In genomic region chr22:35631597-35631996, GRCh38 we compare ENCODE assay signal across 9 cellular contexts. TPM values are rescaled to one million over a fixed set of nuclear protein-coding genes. Genes with fewer than 3 reads are reported as not detected.
DNase-seq lines count a peak whose midpoint lies in the region; ATAC-seq and TF ChIP-seq lines count a peak whose summit lies in the region.
"Had no signal": no experiment of that assay in that cellular context is flagged by ENCODE, and none has a peak within 500 bp of the region (broad histone marks: within the 10 kb centered on the region; RNA-seq: fewer than 3 reads in every experiment).

No MANE protein-coding gene starts in this region.

- H3K4me3 Mint-ChIP-seq in endothelial cell (ENCODE audit: unreplicated experiment) (no peak overlapping the region), progenitor cell of endocrine pancreas (ENCODE audit: low read depth) (no peak overlapping the region)

- H3K9me3 ChIP-seq in aorta (ENCODE audit: control insufficient read depth, low read length) = no peaks in the 10 kb centered on the region

- H3K27ac ChIP-seq in aorta (ENCODE audit: low read depth in 1 of 2, low read length in 2 of 2) = no peak overlapping the region

- intact Hi-C loops in aorta (cut with DNase I) = loop anchor here in 1 of 2 donors (10.0 kb wide), 1 partner anchor 213 kb away; no protein-coding TSS in a partner anchor

- 85 to 86% methylated on average over 5 of the region's 5 CpGs for WGBS in aorta, 2 donors

- H3K4me1 Mint-ChIP-seq in endothelial cell (ENCODE audit: unreplicated experiment) = peaks cover 17% of the 10 kb centered on the region
- H3K4me1 Mint-ChIP-seq in progenitor cell of endocrine pancreas (ENCODE audit: low read depth) = peaks cover 5% of the 10 kb centered on the region

- ATAC-seq in aorta (ENCODE audit: low FRiP score) = no peak

- H3K4me3 ChIP-seq in H7 (ENCODE audit: insufficient read depth, low read depth, low read length) (no peak overlapping the region), aorta (ENCODE audit: low read length in 2 of 2) (no peak overlapping the region)

- no peaks in the 10 kb centered on the region for H3K36me3 Mint-ChIP-seq in endothelial cell (ENCODE audit: low read depth, unreplicated experiment)
- no peaks in the 10 kb centered on the region for H3K36me3 Mint-ChIP-seq in progenitor cell of endocrine pancreas (ENCODE audit: insufficient read depth)

- DNase-seq in COLO668 (lab: John Stamatoyannopoulos, UW; ENCODE audit: unreplicated experiment) = peak; percentile 48
- DNase-seq in H7 = peak; percentile 83
- peak; percentile 12 for DNase-seq in SHP77 treated with DMSO at 0.1 percent for 48 hours (lab: John Stamatoyannopoulos, UW)
- DNase-seq in endothelial cell (ENCODE audit: low spot score) = peak; percentile 43
- DNase-seq in progenitor cell of endocrine pancreas (ENCODE audit: low spot score, unreplicated experiment) = no peak
- no peak for DNase-seq in NCI-H128 (lab: John Stamatoyannopoulos, UW; ENCODE audit: unreplicated experiment)
- DNase-seq in activated gamma-delta T cell (lab: John Stamatoyannopoulos, UW) = no peak
- no peak for DNase-seq in aorta

- H3K27me3 Mint-ChIP-seq in endothelial cell (ENCODE audit: unreplicated experiment) = peaks cover 11% of the 10 kb centered on the region
- H3K27me3 Mint-ChIP-seq in progenitor cell of endocrine pancreas = peaks cover 12% of the 10 kb centered on the region

- H3K36me3 ChIP-seq in H7 (replicated peaks; ENCODE audit: control insufficient read depth, insufficient read depth, low read length) = no peaks in the 10 kb centered on the region
- no peaks in the 10 kb centered on the region for H3K36me3 ChIP-seq in aorta (ENCODE audit: control insufficient read depth in 1 of 2, insufficient read depth in 2 of 2, low read length in 1 of 2)

- H3K27ac Mint-ChIP-seq in endothelial cell (ENCODE audit: unreplicated experiment) = no peak overlapping the region
- H3K27ac Mint-ChIP-seq in progenitor cell of endocrine pancreas = no peak overlapping the region

- H3K9me3 Mint-ChIP-seq in endothelial cell (ENCODE audit: unreplicated experiment) = no peaks in the 10 kb centered on the region
- no peaks in the 10 kb centered on the region for H3K9me3 Mint-ChIP-seq in progenitor cell of endocrine pancreas (ENCODE audit: low read depth)

- no peaks in the 10 kb centered on the region for H3K4me1 ChIP-seq in aorta (ENCODE audit: control insufficient read depth in 1 of 2, insufficient read depth in 2 of 2, low read length in 2 of 2)

- TF ChIP-seq CTCF in endothelial cell (IDR thresholded peaks at IDR 0.05; ENCODE audit: unreplicated experiment) = peak; percentile 67
- peak; percentile 59 for TF ChIP-seq CTCF in progenitor cell of endocrine pancreas (IDR thresholded peaks at IDR 0.05; ENCODE audit: unreplicated experiment)

- H3K27me3 ChIP-seq in H7 (ENCODE audit: control insufficient read depth, insufficient read depth, low read length) (no peaks in the 10 kb centered on the region), aorta (ENCODE audit: control insufficient read depth in 1 of 2, insufficient read depth in 2 of 2, low read length in 1 of 2) (no peaks in the 10 kb centered on the region)

RNA-seq across cellular contexts. Expression of gene MB, which starts 14.5 kb away (rescaled TPM):
- 0.35 and 0.70 TPM in 2 replicates for total RNA-seq in H7 (2014; rRNA removed; shearing (Covaris generic))
- total RNA-seq in endothelial cell (ENCODE audit: unreplicated experiment) (not detected), progenitor cell of endocrine pancreas (not detected in 2 replicates), aorta (not detected)
- 10 to 100 TPM in 1 of 2 donors, 1 to 10 TPM in 1; 2.8 to 24.7 TPM for polyA plus RNA-seq in aorta
- total RNA-seq: temporal lobe had no signal

RNA-seq across cellular contexts. Expression of gene APOL6, which starts 16.6 kb away (rescaled TPM):
- 0.03 and 0.07 TPM in 2 replicates for total RNA-seq in H7 (2014; rRNA removed; shearing (Covaris generic))
- total RNA-seq in endothelial cell (ENCODE audit: unreplicated experiment) (0.23 TPM), progenitor cell of endocrine pancreas (0.07 TPM in 2 replicates), aorta (10 to 100 TPM; 12.4 to 19.0 TPM)
- 1 to 10 TPM; 5.0 to 8.4 TPM for polyA plus RNA-seq in aorta

Comparison
In these comparisons a context has a peak if more than half of its experiments do, and no peak if none do; other contexts are left out.
1. DNase-seq: peak in COLO668 (single experiment), H7 (single experiment), SHP77 treated with DMSO at 0.1 percent for 48 hours (single experiment) and endothelial cell (single experiment); none in progenitor cell of endocrine pancreas (single experiment), NCI-H128 (single experiment), activated gamma-delta T cell (single experiment) and aorta (0 of 2).
2. RNA of gene APOL6, which starts 16.6 kb away (total RNA-seq): 12.4 to 19.0 TPM in aorta; 0.23 TPM in endothelial cell (single experiment), 0.07 TPM in progenitor cell of endocrine pancreas and 0.03 to 0.07 TPM in H7; every median in the first group is over 10 times any median in the second.